ENCODE assay signal across 11 cellular contexts in the genomic region with DNA sequence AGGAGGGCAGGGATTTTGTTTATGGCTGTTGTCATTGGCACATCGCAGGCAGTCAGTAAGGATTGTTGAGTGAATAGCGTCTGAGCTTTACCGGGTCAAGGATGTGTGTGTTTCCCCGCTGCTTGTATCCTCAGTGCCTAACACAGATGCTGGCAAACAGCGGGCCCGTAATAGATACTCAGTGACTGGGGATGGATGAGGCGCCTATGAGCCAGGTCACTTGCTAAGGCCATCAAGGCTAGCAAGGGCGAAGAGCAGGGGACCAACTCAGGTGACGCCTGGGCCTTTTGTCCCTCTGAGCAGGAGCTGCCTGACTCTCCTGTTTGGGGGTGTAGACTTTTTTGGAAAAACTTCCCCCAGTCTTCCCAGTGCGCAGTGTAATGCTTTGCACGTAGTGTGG. TPM values are rescaled to one million over a fixed set of nuclear protein-coding genes. Genes with fewer than 3 reads are reported as not detected.
DNase-seq lines count a peak whose midpoint lies in the region; ATAC-seq and TF ChIP-seq lines count a peak whose summit lies in the region.
"Had no signal": no experiment of that assay in that cellular context is flagged by ENCODE, and none has a peak within 500 bp of the region (broad histone marks: within the 10 kb centered on the region; RNA-seq: fewer than 3 reads in every experiment).

No MANE protein-coding gene starts in this region.

- H3K27me3 ChIP-seq in GM23338 (ENCODE audit: insufficient read depth): peaks cover 46% of the 10 kb centered on the region

- H3K4me3 Mint-ChIP-seq in GM23338: peak overlapping the region; percentile 80
- peak overlapping the region; percentile 71 for H3K4me3 Mint-ChIP-seq in progenitor cell of endocrine pancreas (ENCODE audit: low read depth)
- H3K4me3 Mint-ChIP-seq in activated naive CD4-positive, alpha-beta T cell treated with anti-CD3 and anti-CD28 coated beads, Interleukin-2, amount 10 ng/mL, durations not matched to agents 7 days and 5 days: no peak overlapping the region
- H3K4me3 Mint-ChIP-seq: dendritic cell treated with granulocyte-macrophage colony-stimulating factor and Interleukin-4, amounts not matched to agents 40 ng/mL and 50 ng/mL, for 4 days had no signal

- H3K4me3 ChIP-seq in GM23338 (peak overlapping the region; percentile 61), SK-N-MC (peak overlapping the region; percentile 67), epithelial cell of esophagus (ENCODE audit: low read length) (peak overlapping the region; percentile 49)
- H3K4me3 ChIP-seq: lung had no signal

- no peaks in the 10 kb centered on the region for H3K9me3 Mint-ChIP-seq in GM23338
- H3K9me3 Mint-ChIP-seq in progenitor cell of endocrine pancreas (ENCODE audit: low read depth): no peaks in the 10 kb centered on the region
- H3K9me3 Mint-ChIP-seq in activated naive CD4-positive, alpha-beta T cell treated with anti-CD3 and anti-CD28 coated beads, Interleukin-2, amount 10 ng/mL, durations not matched to agents 7 days and 5 days: no peaks in the 10 kb centered on the region
- H3K9me3 Mint-ChIP-seq: dendritic cell treated with granulocyte-macrophage colony-stimulating factor and Interleukin-4, amounts not matched to agents 40 ng/mL and 50 ng/mL, for 4 days had no signal

- no peak overlapping the region for H3K27ac ChIP-seq in GM23338 (ENCODE audit: low read depth)
- no peak overlapping the region for H3K27ac ChIP-seq in SK-N-MC

- no peaks in the 10 kb centered on the region for H3K9me2 ChIP-seq in GM23338 (ENCODE audit: insufficient read depth)

- H3K36me3 ChIP-seq in GM23338 (ENCODE audit: insufficient read depth): no peaks in the 10 kb centered on the region
- no peaks in the 10 kb centered on the region for H3K36me3 ChIP-seq in SK-N-MC (ENCODE audit: insufficient read depth, low read length)

- H3K36me3 Mint-ChIP-seq in GM23338 (ENCODE audit: low read depth) (no peaks in the 10 kb centered on the region), progenitor cell of endocrine pancreas (ENCODE audit: insufficient read depth) (no peaks in the 10 kb centered on the region)
- H3K36me3 Mint-ChIP-seq in activated naive CD4-positive, alpha-beta T cell treated with anti-CD3 and anti-CD28 coated beads, Interleukin-2, amount 10 ng/mL, durations not matched to agents 7 days and 5 days: no peaks in the 10 kb centered on the region

- CTCF ChIA-PET in activated naive CD4-positive, alpha-beta T cell treated with anti-CD3 and anti-CD28 coated beads, Interleukin-2, amount 10 ng/mL, durations not matched to agents 7 days and 5 days (lab: Charles Lee): no interaction called here

- H3K27ac Mint-ChIP-seq in GM23338 (no peak overlapping the region), progenitor cell of endocrine pancreas (peak overlapping the region; percentile 20)
- no peak overlapping the region for H3K27ac Mint-ChIP-seq in activated naive CD4-positive, alpha-beta T cell treated with anti-CD3 and anti-CD28 coated beads, Interleukin-2, amount 10 ng/mL, durations not matched to agents 7 days and 5 days
- H3K27ac Mint-ChIP-seq: dendritic cell treated with granulocyte-macrophage colony-stimulating factor and Interleukin-4, amounts not matched to agents 40 ng/mL and 50 ng/mL, for 4 days had no signal

- no peak; the same call in 2 of the 3 replicates for ATAC-seq in GM23338
- no peak for ATAC-seq in GM19328 (IDR thresholded peaks at IDR 0.05; ENCODE audit: unreplicated experiment)

- H2AFZ ChIP-seq in GM23338: peak overlapping the region; percentile 98

- peaks cover 7% of the 10 kb centered on the region for H3K4me1 ChIP-seq in GM23338 (ENCODE audit: insufficient read depth)

- peaks cover 13% of the 10 kb centered on the region; the same call in 1 of the 2 replicates for H3F3A ChIP-seq in GM23338 (replicated peaks; ENCODE audit: low read depth)

- no peak overlapping the region for H3K9ac ChIP-seq in SK-N-MC (ENCODE audit: insufficient read length)

- H3K4me2 ChIP-seq in GM23338: peak overlapping the region; percentile 88

- peak; percentile 28 for DNase-seq in GM23338 (ENCODE audit: low spot score)
- no peak for DNase-seq in SK-N-MC (ENCODE audit: low read depth, low spot score)
- no peak for DNase-seq in epithelial cell of esophagus (ENCODE audit: low read depth)
- no peak for DNase-seq in progenitor cell of endocrine pancreas (ENCODE audit: low spot score, unreplicated experiment)
- no peak for DNase-seq in GM03348 (ENCODE audit: low spot score)
- DNase-seq in CD1c-positive myeloid dendritic cell (ENCODE audit: extremely low spot score): no peak
- no peak for DNase-seq in activated naive CD4-positive, alpha-beta T cell treated with anti-CD3 and anti-CD28 coated beads, Interleukin-2, amount 10 ng/mL, durations not matched to agents 7 days and 5 days
- DNase-seq: activated CD4-positive, CD25-positive, alpha-beta regulatory T cell treated with anti-CD3 and anti-CD28 coated beads, Interleukin-2, amount 50 U/mL, for 72 hours had no signal

- no peaks in the 10 kb centered on the region for H3K9me3 ChIP-seq in SK-N-MC (ENCODE audit: low read depth, low read length)

- no peak for TF ChIP-seq CTCF in GM23338 (conservative IDR thresholded peaks at IDR 0.05; ENCODE audit: low read depth in 2 of 2)
- no peak for TF ChIP-seq CTCF in epithelial cell of esophagus (IDR thresholded peaks at IDR 0.05; ENCODE audit: insufficient read depth, low read depth, low read length, missing control alignments)
- TF ChIP-seq CTCF in progenitor cell of endocrine pancreas (IDR thresholded peaks at IDR 0.05; ENCODE audit: unreplicated experiment): no peak

- H3K4me1 Mint-ChIP-seq in GM23338 (peaks cover 16% of the 10 kb centered on the region), progenitor cell of endocrine pancreas (ENCODE audit: low read depth) (peaks cover 22% of the 10 kb centered on the region)
- no peaks in the 10 kb centered on the region for H3K4me1 Mint-ChIP-seq in activated naive CD4-positive, alpha-beta T cell treated with anti-CD3 and anti-CD28 coated beads, Interleukin-2, amount 10 ng/mL, durations not matched to agents 7 days and 5 days

- H3K27me3 Mint-ChIP-seq in GM23338 (ENCODE audit: insufficient read depth, low read depth, poor library complexity): peaks cover 33% of the 10 kb centered on the region
- H3K27me3 Mint-ChIP-seq in progenitor cell of endocrine pancreas: peaks cover 53% of the 10 kb centered on the region
- H3K27me3 Mint-ChIP-seq in activated naive CD4-positive, alpha-beta T cell treated with anti-CD3 and anti-CD28 coated beads, Interleukin-2, amount 10 ng/mL, durations not matched to agents 7 days and 5 days: peaks cover 41% of the 10 kb centered on the region

- H4K20me1 ChIP-seq in GM23338 (replicated peaks; ENCODE audit: insufficient read depth): no peaks in the 10 kb centered on the region; the same call in 1 of the 2 replicates

- H3K79me2 ChIP-seq in GM23338 (replicated peaks; ENCODE audit: insufficient read depth): no peaks in the 10 kb centered on the region

TF ChIP-seq in GM23338, 12 proteins besides CTCF, POLR2A, EP300 and RAD21 (continues in another document):
- TF ChIP-seq STAT1 (IDR thresholded peaks at IDR 0.05; ENCODE audit: unreplicated experiment) (no peak), ZNF331 (CRISPR knock-in tag; IDR thresholded peaks at IDR 0.05; ENCODE audit: low read depth) (no peak), NANOG (IDR thresholded peaks at IDR 0.05; ENCODE audit: borderline replicate concordance) (no peak), EZH2phosphoT487 (IDR thresholded peaks at IDR 0.05; ENCODE audit: unreplicated experiment) (no peak), ZNF114 (CRISPR knock-in tag; IDR thresholded peaks at IDR 0.05) (no peak), CREB1 (CRISPR knock-in tag; IDR thresholded peaks at IDR 0.05; ENCODE audit: low read depth) (no peak)
- TF ChIP-seq, protein P1, sequence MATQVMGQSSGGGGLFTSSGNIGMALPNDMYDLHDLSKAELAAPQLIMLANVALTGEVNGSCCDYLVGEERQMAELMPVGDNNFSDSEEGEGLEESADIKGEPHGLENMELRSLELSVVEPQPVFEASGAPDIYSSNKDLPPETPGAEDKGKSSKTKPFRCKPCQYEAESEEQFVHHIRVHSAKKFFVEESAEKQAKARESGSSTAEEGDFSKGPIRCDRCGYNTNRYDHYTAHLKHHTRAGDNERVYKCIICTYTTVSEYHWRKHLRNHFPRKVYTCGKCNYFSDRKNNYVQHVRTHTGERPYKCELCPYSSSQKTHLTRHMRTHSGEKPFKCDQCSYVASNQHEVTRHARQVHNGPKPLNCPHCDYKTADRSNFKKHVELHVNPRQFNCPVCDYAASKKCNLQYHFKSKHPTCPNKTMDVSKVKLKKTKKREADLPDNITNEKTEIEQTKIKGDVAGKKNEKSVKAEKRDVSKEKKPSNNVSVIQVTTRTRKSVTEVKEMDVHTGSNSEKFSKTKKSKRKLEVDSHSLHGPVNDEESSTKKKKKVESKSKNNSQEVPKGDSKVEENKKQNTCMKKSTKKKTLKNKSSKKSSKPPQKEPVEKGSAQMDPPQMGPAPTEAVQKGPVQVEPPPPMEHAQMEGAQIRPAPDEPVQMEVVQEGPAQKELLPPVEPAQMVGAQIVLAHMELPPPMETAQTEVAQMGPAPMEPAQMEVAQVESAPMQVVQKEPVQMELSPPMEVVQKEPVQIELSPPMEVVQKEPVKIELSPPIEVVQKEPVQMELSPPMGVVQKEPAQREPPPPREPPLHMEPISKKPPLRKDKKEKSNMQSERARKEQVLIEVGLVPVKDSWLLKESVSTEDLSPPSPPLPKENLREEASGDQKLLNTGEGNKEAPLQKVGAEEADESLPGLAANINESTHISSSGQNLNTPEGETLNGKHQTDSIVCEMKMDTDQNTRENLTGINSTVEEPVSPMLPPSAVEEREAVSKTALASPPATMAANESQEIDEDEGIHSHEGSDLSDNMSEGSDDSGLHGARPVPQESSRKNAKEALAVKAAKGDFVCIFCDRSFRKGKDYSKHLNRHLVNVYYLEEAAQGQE (IDR thresholded peaks at IDR 0.05; ENCODE audit: unreplicated experiment): no peak

RNA-seq across cellular contexts. Expression of a gene that starts 0.7 kb away (rescaled TPM):
- 4.0 and 4.9 TPM in 2 replicates for total RNA-seq in GM23338 (2014; rRNA removed; shearing (Covaris generic))
- 0.57 and 0.61 TPM in 2 replicates for polyA plus RNA-seq in GM23338 (2016; fragmentation: Nextera tagmentation; extraction: Ambion mirVana)
- 15.3 and 18.4 TPM in 2 replicates for total RNA-seq in progenitor cell of endocrine pancreas
